19 cellular contexts compared by ENCODE assay signal in genomic region chr18:36379426-36379984, GRCh38.
"Had no signal": no experiment of that assay in that cellular context is flagged by ENCODE, and none has a peak within 500 bp of the region (broad histone marks: within the 10 kb centered on the region; RNA-seq: fewer than 3 reads in every experiment).

No MANE protein-coding gene starts in this region.

- H3K9me3 Mint-ChIP-seq: activated naive CD4-positive, alpha-beta T cell treated with anti-CD3 and anti-CD28 coated beads for 36 hours; activated T-cell treated with anti-CD3 and anti-CD28 coated beads, Interleukin-2, amount 50 U/mL, for 4 hours; natural killer cell; stimulated activated effector memory CD8-positive, alpha-beta T cell treated with anti-CD3 and anti-CD28 coated beads, Interleukin-12 subunit alpha, Interleukin-12 subunit beta, amount 100 ng/mL, for 72 hours had no signal

- H3K27ac ChIP-seq: body of pancreas, foreskin keratinocyte, left lung, neutrophil, parathyroid adenoma, sigmoid colon, stomach, testis, upper lobe of left lung had no signal

- H3K36me3 Mint-ChIP-seq: natural killer cell; stimulated activated effector memory CD8-positive, alpha-beta T cell treated with anti-CD3 and anti-CD28 coated beads, Interleukin-12 subunit alpha, Interleukin-12 subunit beta, amount 100 ng/mL, for 72 hours had no signal

- H3K9me3 ChIP-seq: body of pancreas, left lung, neutrophil, sigmoid colon, stomach, testis, upper lobe of left lung had no signal

- ATAC-seq: activated T-cell treated with anti-CD3 and anti-CD28 coated beads, Interleukin-2, amount 50 U/mL, for 4 hours; body of pancreas; foreskin keratinocyte; left lung; natural killer cell; stimulated activated effector memory CD8-positive, alpha-beta T cell treated with anti-CD3 and anti-CD28 coated beads, Interleukin-12 subunit alpha, Interleukin-12 subunit beta, amount 100 ng/mL, for 72 hours had no signal

- H3K4me1 Mint-ChIP-seq: natural killer cell; stimulated activated effector memory CD8-positive, alpha-beta T cell treated with anti-CD3 and anti-CD28 coated beads, Interleukin-12 subunit alpha, Interleukin-12 subunit beta, amount 100 ng/mL, for 72 hours had no signal

- H3K4me1 ChIP-seq: body of pancreas, foreskin keratinocyte, left lung, parathyroid adenoma, sigmoid colon, stomach, testis, upper lobe of left lung had no signal

- H3K36me3 ChIP-seq: left lung, neutrophil, sigmoid colon, stomach, upper lobe of left lung had no signal

- H3K4me3 ChIP-seq: body of pancreas, left lung, sigmoid colon, stomach, testis, upper lobe of left lung had no signal

- H3K27me3 ChIP-seq: body of pancreas, foreskin keratinocyte, left lung, sigmoid colon, stomach, testis, upper lobe of left lung had no signal

- DNase-seq: activated CD4-positive, alpha-beta T cell treated with anti-CD3 and anti-CD28 coated beads, Interleukin-2, amount 50 U/mL, for 1 hour; activated CD8-positive, alpha-beta memory T cell treated with anti-CD3 and anti-CD28 coated beads, Interleukin-2, amount 50 U/mL, for 4 hours; activated naive CD4-positive, alpha-beta T cell treated with anti-CD3 and anti-CD28 coated beads for 36 hours; activated T-cell treated with anti-CD3 and anti-CD28 coated beads, Interleukin-2, amount 50 U/mL, for 4 hours; body of pancreas; central memory CD4-positive, alpha-beta T cell; foreskin keratinocyte; glutamatergic neuron; left lung; mesenchymal stem cell; natural killer cell; sigmoid colon; stimulated activated CD4-positive, alpha-beta T cell treated with anti-CD3 and anti-CD28 coated beads, Interleukin-4, amount 100 ng/mL, for 24 hours; stomach; testis; upper lobe of left lung had no signal

- H3K27ac Mint-ChIP-seq: activated naive CD4-positive, alpha-beta T cell treated with anti-CD3 and anti-CD28 coated beads for 36 hours; natural killer cell; stimulated activated effector memory CD8-positive, alpha-beta T cell treated with anti-CD3 and anti-CD28 coated beads, Interleukin-12 subunit alpha, Interleukin-12 subunit beta, amount 100 ng/mL, for 72 hours had no signal

- H3K4me3 Mint-ChIP-seq: activated naive CD4-positive, alpha-beta T cell treated with anti-CD3 and anti-CD28 coated beads for 36 hours; activated T-cell treated with anti-CD3 and anti-CD28 coated beads, Interleukin-2, amount 50 U/mL, for 4 hours; natural killer cell; stimulated activated effector memory CD8-positive, alpha-beta T cell treated with anti-CD3 and anti-CD28 coated beads, Interleukin-12 subunit alpha, Interleukin-12 subunit beta, amount 100 ng/mL, for 72 hours had no signal
